23 cellular contexts compared by ENCODE assay signal in genomic region chr10:10791869-10792268, GRCh38.
DNase-seq lines count a peak whose midpoint lies in the region; FAIRE-seq and TF ChIP-seq lines count a peak whose summit lies in the region.
"Had no signal": no experiment of that assay in that cellular context is flagged by ENCODE, and none has a peak within 500 bp of the region (broad histone marks: within the 10 kb centered on the region; RNA-seq: fewer than 3 reads in every experiment).

No MANE protein-coding gene starts in this region.

- H3K4me1 Mint-ChIP-seq in Calu3 (ENCODE audit: low read depth, unreplicated experiment): peaks cover 19% of the 10 kb centered on the region
- H3K4me1 Mint-ChIP-seq: activated naive CD4-positive, alpha-beta T cell treated with anti-CD3 and anti-CD28 coated beads, Interleukin-2, amount 50 U/mL, for 24 hours had no signal

- H3K9me1 ChIP-seq in endothelial cell of umbilical vein (replicated peaks; ENCODE audit: control insufficient read depth, extremely low read depth, insufficient read depth, low read length): no peaks in the 10 kb centered on the region

- H3K9me2 ChIP-seq in PC-9 (ENCODE audit: insufficient read depth): no peaks in the 10 kb centered on the region

- no TSS peak for BruUV-seq in Calu3 (replicated peaks; lab: Mats Ljungman, UMichigan)
- no TSS peak for BruUV-seq in PC-9 (replicated peaks; lab: Mats Ljungman, UMichigan)
- no TSS peak for BruUV-seq in endothelial cell of umbilical vein (replicated peaks; lab: Mats Ljungman, UMichigan)

- H2AFZ ChIP-seq in PC-9 (no peak overlapping the region), endothelial cell of umbilical vein (ENCODE audit: low read depth, low read length) (peak overlapping the region; percentile 43)

- H3K9ac ChIP-seq in endothelial cell of umbilical vein (replicated peaks; ENCODE audit: extremely low read depth, insufficient read depth, low read length): peak overlapping the region; percentile 93
- H3K9ac ChIP-seq: BLaER1 treated with 17β-estradiol and CSF1 and Interleukin-3, amounts not matched to agents 10 nM and 100 nM had no signal

- peaks cover 4% of the 10 kb centered on the region for H3K79me2 ChIP-seq in PC-9 (ENCODE audit: low read depth)
- H3K79me2 ChIP-seq in endothelial cell of umbilical vein (ENCODE audit: control insufficient read depth, insufficient read depth, low read length): no peaks in the 10 kb centered on the region

- peaks cover 3% of the 10 kb centered on the region for H3K9me3 Mint-ChIP-seq in Calu3 (ENCODE audit: low read depth, unreplicated experiment)
- H3K9me3 Mint-ChIP-seq: activated naive CD4-positive, alpha-beta T cell treated with anti-CD3 and anti-CD28 coated beads, Interleukin-2, amount 50 U/mL, for 24 hours; activated T-helper 1 cell treated with anti-CD3 and anti-CD28 coated beads, Interleukin-12 subunit alpha, Interleukin-12 subunit beta, Interleukin-2, Interleukin-4 antibody, amounts not matched to agents 30 ng/mL and 10 ng/mL and 1 ng/mL, durations not matched to agents 14 hours and 24 hours and 36 hours had no signal

- TF ChIP-seq CTCF in Calu3 (IDR thresholded peaks at IDR 0.05; ENCODE audit: unreplicated experiment) (no peak), PC-9 (conservative IDR thresholded peaks at IDR 0.05) (no peak), endothelial cell of umbilical vein (IDR thresholded peaks at IDR 0.05; ENCODE audit: extremely low read depth in 1 of 2, insufficient read depth in 1 of 2, low read depth in 1 of 2, low read length in 2 of 2) (no peak)

- H3K4me3 Mint-ChIP-seq in Calu3 (ENCODE audit: low read depth, unreplicated experiment): no peak overlapping the region
- H3K4me3 Mint-ChIP-seq: activated naive CD4-positive, alpha-beta T cell treated with anti-CD3 and anti-CD28 coated beads, Interleukin-2, amount 50 U/mL, for 24 hours; activated T-helper 1 cell treated with anti-CD3 and anti-CD28 coated beads, Interleukin-12 subunit alpha, Interleukin-12 subunit beta, Interleukin-2, Interleukin-4 antibody, amounts not matched to agents 30 ng/mL and 10 ng/mL and 1 ng/mL, durations not matched to agents 14 hours and 24 hours and 36 hours had no signal

- peak overlapping the region; percentile 57 for H3K4me3 ChIP-seq in PC-9
- H3K4me3 ChIP-seq in endothelial cell of umbilical vein (replicated peaks in 1 of 3; ENCODE audit: insufficient read depth in 1 of 3, low read depth in 1 of 3, low read length in 3 of 3): peak overlapping the region in 1 of 3 experiments; percentile 12
- H3K4me3 ChIP-seq in mesodermal cell (ENCODE audit: extremely low read depth, insufficient read depth, low read length, poor library complexity, severe bottlenecking): no peak overlapping the region
- H3K4me3 ChIP-seq: BLaER1 treated with 17β-estradiol and CSF1 and Interleukin-3, amounts not matched to agents 10 nM and 100 nM; gastrocnemius medialis had no signal

- intact Hi-C loops in Calu3 (cut with micrococcal nuclease; ENCODE audit: unreplicated experiment): no loop called here
- intact Hi-C loops in PC-9 (cut with micrococcal nuclease; ENCODE audit: unreplicated experiment): no loop called here
- intact Hi-C loops in endothelial cell of umbilical vein (cut with micrococcal nuclease): loop anchor here (1.0 to 10.0 kb wide), 5 partner anchors 38 to 483 kb away; partner anchors contain the start of gene CELF2

- FAIRE-seq in endothelial cell of umbilical vein (lab: Jason Lieb, UNC): no peak

- peak overlapping the region; percentile 90 for H3K4me2 ChIP-seq in PC-9
- H3K4me2 ChIP-seq in endothelial cell of umbilical vein (ENCODE audit: insufficient read depth, low read length): peak overlapping the region; percentile 82

- H3K9me3 ChIP-seq in PC-9 (ENCODE audit: insufficient read depth, low read depth) (no peaks in the 10 kb centered on the region), endothelial cell of umbilical vein (replicated peaks; ENCODE audit: control insufficient read depth, insufficient read depth, low read length) (no peaks in the 10 kb centered on the region), mesodermal cell (ENCODE audit: control insufficient read depth, low read length) (no peaks in the 10 kb centered on the region)
- H3K9me3 ChIP-seq: Caco-2, gastrocnemius medialis had no signal

- POLR2A ChIA-PET in PC-9 (lab: Charles Lee; ENCODE audit: unreplicated experiment) (interaction anchor here (0.6 to 0.7 kb wide), 3 partner anchors 30 to 1521 kb away, joined by 3 to 55 read pairs (median 45); no protein-coding TSS in a partner anchor), endothelial cell of umbilical vein (lab: Charles Lee) (interaction anchor here (1.2 to 1.9 kb wide), 2 partner anchors 38 to 80 kb away, joined by 6 to 9 read pairs; no protein-coding TSS in a partner anchor)

- no peaks in the 10 kb centered on the region for H3K27me3 ChIP-seq in PC-9 (ENCODE audit: insufficient read depth, low read depth)
- no peaks in the 10 kb centered on the region for H3K27me3 ChIP-seq in endothelial cell of umbilical vein (ENCODE audit: control insufficient read depth in 2 of 2, insufficient read depth in 2 of 2, low read length in 2 of 2)
- H3K27me3 ChIP-seq: BLaER1 treated with 17β-estradiol and CSF1 and Interleukin-3, amounts not matched to agents 10 nM and 100 nM had no signal

- WGBS in mesodermal cell (ENCODE audit: insufficient coverage in 2 of 2), 2 experiments: 86% methylated on average over 1 of the region's 3 CpGs; no CpG with 5 or more reads in 1 of the 2 experiments

- H3F3A ChIP-seq in PC-9 (ENCODE audit: insufficient read depth, low read depth): peaks cover 42% of the 10 kb centered on the region

- H3K36me3 Mint-ChIP-seq in Calu3 (ENCODE audit: insufficient read depth, unreplicated experiment): no peaks in the 10 kb centered on the region
- H3K36me3 Mint-ChIP-seq: activated naive CD4-positive, alpha-beta T cell treated with anti-CD3 and anti-CD28 coated beads, Interleukin-2, amount 50 U/mL, for 24 hours had no signal

- no peak for DNase-seq in Calu3
- no peak for DNase-seq in PC-9
- no peak for DNase-seq in endothelial cell of umbilical vein (ENCODE audit: low read depth, low spot score)
- DNase-seq in NCI-H2107 treated with DMSO at 0.1 percent for 48 hours (lab: John Stamatoyannopoulos, UW; ENCODE audit: unreplicated experiment): no peak
- no peak for DNase-seq in GM03348 (ENCODE audit: low spot score)
- DNase-seq in activated naive CD4-positive, alpha-beta T cell treated with anti-CD3 and anti-CD28 coated beads, Interleukin-2, amount 50 U/mL, for 16 hours: no peak
- no peak for DNase-seq in iPS-NIHi7 (ENCODE audit: extremely low spot score)
- DNase-seq: activated CD4-positive, alpha-beta T cell treated with anti-CD3 and anti-CD28 coated beads, Interleukin-2, amount 50 U/mL, for 1 hour; aorta; Caco-2; DMS79 treated with DMSO at 0.1 percent for 48 hours; gastrocnemius medialis; hippocampal formation; NCI-H1048; NCI-H1930; NCI-H2227 treated with DMSO at 0.1 percent for 48 hours; NCI-H774; nucleus accumbens; WERI-Rb-1 had no signal

- peak overlapping the region; percentile 76 for H3K27ac Mint-ChIP-seq in Calu3 (ENCODE audit: unreplicated experiment)
- H3K27ac Mint-ChIP-seq: activated naive CD4-positive, alpha-beta T cell treated with anti-CD3 and anti-CD28 coated beads, Interleukin-2, amount 50 U/mL, for 24 hours; activated T-helper 1 cell treated with anti-CD3 and anti-CD28 coated beads, Interleukin-12 subunit alpha, Interleukin-12 subunit beta, Interleukin-2, Interleukin-4 antibody, amounts not matched to agents 30 ng/mL and 10 ng/mL and 1 ng/mL, durations not matched to agents 14 hours and 24 hours and 36 hours had no signal

- no peaks in the 10 kb centered on the region for H3K27me3 Mint-ChIP-seq in Calu3 (ENCODE audit: unreplicated experiment)

- dilution Hi-C loops in endothelial cell of umbilical vein (cut with MboI; ENCODE audit: extremely low pct_ligation_motif_present, low sequenced_read_pairs): no loop called here

- CTCF ChIA-PET in Calu3 (lab: Charles Lee): no interaction called here
- CTCF ChIA-PET in PC-9 (lab: Charles Lee): no interaction called here
- CTCF ChIA-PET in endothelial cell of umbilical vein (lab: Charles Lee): interaction anchor here (1.5 to 2.0 kb wide), 2 partner anchors 38 to 80 kb away, joined by 7 to 8 read pairs; no protein-coding TSS in a partner anchor

- no peak for TF ChIP-seq POLR2A in endothelial cell of umbilical vein (IDR thresholded peaks at IDR 0.05; ENCODE audit: low read depth, low read length)

- H3K27ac ChIP-seq in PC-9: peak overlapping the region; percentile 99
- peak overlapping the region; percentile 98 for H3K27ac ChIP-seq in endothelial cell of umbilical vein (ENCODE audit: insufficient read depth, low read depth, low read length)
- peak overlapping the region; percentile 80 for H3K27ac ChIP-seq in mesodermal cell (ENCODE audit: low read depth, low read length, severe bottlenecking)
- H3K27ac ChIP-seq: BLaER1 treated with 17β-estradiol and CSF1 and Interleukin-3, amounts not matched to agents 10 nM and 100 nM; gastrocnemius medialis; WERI-Rb-1 had no signal

- H4K20me1 ChIP-seq in PC-9 (ENCODE audit: insufficient read depth): no peaks in the 10 kb centered on the region
- H4K20me1 ChIP-seq in endothelial cell of umbilical vein (replicated peaks; ENCODE audit: control insufficient read depth, extremely low read depth, insufficient read depth, low read length): no peaks in the 10 kb centered on the region
- H4K20me1 ChIP-seq: BLaER1 treated with 17β-estradiol and CSF1 and Interleukin-3, amounts not matched to agents 10 nM and 100 nM had no signal

- peaks cover 79% of the 10 kb centered on the region for H3K4me1 ChIP-seq in PC-9 (replicated peaks; ENCODE audit: insufficient read depth)
- H3K4me1 ChIP-seq in endothelial cell of umbilical vein (ENCODE audit: control insufficient read depth, extremely low read depth, insufficient read depth, low read length): peaks cover 43% of the 10 kb centered on the region
- H3K4me1 ChIP-seq in mesodermal cell (ENCODE audit: control insufficient read depth, insufficient read depth, low read length, poor library complexity, severe bottlenecking): peaks cover 18% of the 10 kb centered on the region

- peaks cover 28% of the 10 kb centered on the region for H3K36me3 ChIP-seq in PC-9 (ENCODE audit: low read depth)
- H3K36me3 ChIP-seq in endothelial cell of umbilical vein (ENCODE audit: control insufficient read depth in 2 of 2, extremely low read depth in 1 of 2, insufficient read depth in 2 of 2, low read length in 2 of 2): no peaks in the 10 kb centered on the region
- H3K36me3 ChIP-seq in mesodermal cell (ENCODE audit: control insufficient read depth, insufficient read depth, low read length): no peaks in the 10 kb centered on the region
- H3K36me3 ChIP-seq: BLaER1 treated with 17β-estradiol and CSF1 and Interleukin-3, amounts not matched to agents 10 nM and 100 nM; gastrocnemius medialis; WERI-Rb-1 had no signal

TF ChIP-seq in endothelial cell of umbilical vein, 7 proteins besides CTCF, POLR2A, EP300 and RAD21 (continues in another document):
- TF ChIP-seq GATA2 (IDR thresholded peaks at IDR 0.05; ENCODE audit: insufficient read depth, insufficient read length, low read depth, low read length): no peak
- no peak for TF ChIP-seq FOS (IDR thresholded peaks at IDR 0.05; ENCODE audit: borderline replicate concordance, insufficient read depth, low read length)
- no peak for TF ChIP-seq MAX (IDR thresholded peaks at IDR 0.05; ENCODE audit: insufficient read depth, insufficient read length)
